In genomic region chr5:65530904-65531303, GRCh38 we compare ENCODE assay signal across 9 cellular contexts.
"Had no signal": no experiment of that assay in that cellular context is flagged by ENCODE, and none has a peak within 500 bp of the region (broad histone marks: within the 10 kb centered on the region; RNA-seq: fewer than 3 reads in every experiment).

No MANE protein-coding gene starts in this region.

- H3K9me3 Mint-ChIP-seq: GM23338, H9 had no signal

- H2AFZ ChIP-seq: GM23338 had no signal

- H3K4me3 ChIP-seq: GM23338 had no signal

- H3K27ac Mint-ChIP-seq: GM23338 had no signal

- H3K27ac ChIP-seq: HL-60, KMS-11 had no signal

- H3K4me3 Mint-ChIP-seq: GM23338, H9 had no signal

- H3K4me1 Mint-ChIP-seq: GM23338 had no signal

- FAIRE-seq: H1, H54 had no signal

- H3K9ac ChIP-seq: KMS-11 had no signal

- H3K4me2 ChIP-seq: GM23338, KMS-11 had no signal

- DNase-seq: H9, HCEC 1CT, IMR-90, KBM-7 had no signal

- ATAC-seq: GM23338 had no signal
